In the genomic region with DNA sequence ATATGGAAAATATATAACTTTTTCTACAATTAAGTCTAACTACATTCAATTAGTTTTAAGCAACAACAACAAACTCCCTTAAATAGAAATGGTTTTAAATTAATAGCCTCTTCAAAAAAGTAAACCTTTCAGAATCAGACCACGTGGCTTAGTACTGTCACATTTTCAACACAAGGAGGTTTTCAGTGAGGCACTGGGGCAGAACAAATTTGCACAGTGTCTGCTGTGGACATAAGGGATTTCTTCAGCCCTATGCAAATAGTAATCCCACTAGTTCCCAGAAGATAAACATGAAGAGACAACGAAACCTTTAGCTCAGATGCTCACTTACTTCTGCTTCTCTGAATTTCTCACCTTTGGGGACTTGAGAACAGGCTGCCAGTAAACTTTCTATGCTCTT, we compare ENCODE assay signal across 1 cellular context.
A peak's percentile ranks its signal among the peaks of the same experiment; 100 is the strongest.
TF ChIP-seq lines count a peak whose summit lies in the region.

No MANE protein-coding gene starts in this region.

TF ChIP-seq in HepG2, 621 proteins besides CTCF, POLR2A, EP300 and RAD21 (continued from another document and continues in another):
- TF ChIP-seq FIP1L1 (IDR thresholded peaks at IDR 0.05; ENCODE audit: borderline replicate concordance, insufficient read depth, low read depth, low read length): no peak
- peak; percentile 67; the same call in 1 of the 2 replicates for TF ChIP-seq DPF2 (CRISPR knock-in tag; IDR thresholded peaks at IDR 0.05; ENCODE audit: borderline replicate concordance, low read depth)
- TF ChIP-seq ZNF460 (CRISPR knock-in tag; IDR thresholded peaks at IDR 0.05; ENCODE audit: borderline replicate concordance): no peak
- TF ChIP-seq BHLHE40 (IDR thresholded peaks at IDR 0.05; ENCODE audit: low read length): no peak
- peak; percentile 53; the same call in 1 of the 2 replicates for TF ChIP-seq SALL1 (CRISPR knock-in tag; IDR thresholded peaks at IDR 0.05)
- TF ChIP-seq TBX2 (CRISPR knock-in tag; IDR thresholded peaks at IDR 0.05; ENCODE audit: borderline replicate concordance): peak; percentile 91
- peak; percentile 99 for TF ChIP-seq RERE (CRISPR knock-in tag; IDR thresholded peaks at IDR 0.05; ENCODE audit: low read depth)
- peak; percentile 56; the same call in 1 of the 2 replicates for TF ChIP-seq TFDP2 (CRISPR knock-in tag; IDR thresholded peaks at IDR 0.05)
- no peak for TF ChIP-seq ZNF354B (CRISPR knock-in tag; IDR thresholded peaks at IDR 0.05)
- TF ChIP-seq CAMTA2 (CRISPR knock-in tag; IDR thresholded peaks at IDR 0.05; ENCODE audit: borderline replicate concordance): no peak
- TF ChIP-seq ZSCAN29 (CRISPR knock-in tag; conservative IDR thresholded peaks at IDR 0.05): no peak
- no peak for TF ChIP-seq RAD51 (IDR thresholded peaks at IDR 0.05; ENCODE audit: borderline replicate concordance)
- peak; percentile 84 for TF ChIP-seq SOX5 (CRISPR knock-in tag; IDR thresholded peaks at IDR 0.05; ENCODE audit: borderline replicate concordance)
- peak; percentile 95 for TF ChIP-seq NFIC (IDR thresholded peaks at IDR 0.05; ENCODE audit: low read length)
- TF ChIP-seq ARNTL (CRISPR knock-in tag; IDR thresholded peaks at IDR 0.05): peak; percentile 85
- no peak for TF ChIP-seq ZNF713 (CRISPR knock-in tag; IDR thresholded peaks at IDR 0.05)
- TF ChIP-seq PHF21A (CRISPR knock-in tag; IDR thresholded peaks at IDR 0.05): no peak
- TF ChIP-seq, protein P1, sequence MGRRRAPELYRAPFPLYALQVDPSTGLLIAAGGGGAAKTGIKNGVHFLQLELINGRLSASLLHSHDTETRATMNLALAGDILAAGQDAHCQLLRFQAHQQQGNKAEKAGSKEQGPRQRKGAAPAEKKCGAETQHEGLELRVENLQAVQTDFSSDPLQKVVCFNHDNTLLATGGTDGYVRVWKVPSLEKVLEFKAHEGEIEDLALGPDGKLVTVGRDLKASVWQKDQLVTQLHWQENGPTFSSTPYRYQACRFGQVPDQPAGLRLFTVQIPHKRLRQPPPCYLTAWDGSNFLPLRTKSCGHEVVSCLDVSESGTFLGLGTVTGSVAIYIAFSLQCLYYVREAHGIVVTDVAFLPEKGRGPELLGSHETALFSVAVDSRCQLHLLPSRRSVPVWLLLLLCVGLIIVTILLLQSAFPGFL (CRISPR knock-in tag; IDR thresholded peaks at IDR 0.05): no peak
- no peak for TF ChIP-seq PTBP1 (IDR thresholded peaks at IDR 0.05; ENCODE audit: low read depth, low read length, poor library complexity, severe bottlenecking)
- 0 out of 2 replicates have a peak, but pooled peaks have one; percentile 48 for TF ChIP-seq IRX3 (CRISPR knock-in tag; IDR thresholded peaks at IDR 0.05; ENCODE audit: borderline replicate concordance, low read depth)
- peak; percentile 80; the same call in 1 of the 2 replicates for TF ChIP-seq HOXD1 (CRISPR knock-in tag; IDR thresholded peaks at IDR 0.05)
- TF ChIP-seq SALL2 (CRISPR knock-in tag; IDR thresholded peaks at IDR 0.05): no peak
- TF ChIP-seq FOXA3 (CRISPR knock-in tag; IDR thresholded peaks at IDR 0.05): peak; percentile 100
- TF ChIP-seq ZBTB3 (CRISPR knock-in tag; IDR thresholded peaks at IDR 0.05; ENCODE audit: borderline replicate concordance, low read depth): no peak
- TF ChIP-seq NCOR1 (IDR thresholded peaks at IDR 0.05; ENCODE audit: borderline replicate concordance, low read length): no peak
- 0 out of 2 replicates have a peak, but pooled peaks have one; percentile 38 for TF ChIP-seq SIX4 (CRISPR knock-in tag; IDR thresholded peaks at IDR 0.05)
- peak; percentile 35; the same call in 1 of the 2 replicates for TF ChIP-seq RNF2 (conservative IDR thresholded peaks at IDR 0.05; ENCODE audit: low read depth)
- TF ChIP-seq HDAC6 (IDR thresholded peaks at IDR 0.05; ENCODE audit: low read depth, low read length): no peak
- no peak for TF ChIP-seq ZNF672 (CRISPR knock-in tag; IDR thresholded peaks at IDR 0.05)
- TF ChIP-seq HOXA3 (CRISPR knock-in tag; IDR thresholded peaks at IDR 0.05): peak; percentile 30; the same call in 1 of the 2 replicates
- TF ChIP-seq CBX2 (IDR thresholded peaks at IDR 0.05; ENCODE audit: low read depth, low read length): no peak
- no peak for TF ChIP-seq CBX2 (CRISPR knock-in tag; IDR thresholded peaks at IDR 0.05; ENCODE audit: low read depth)
- TF ChIP-seq BCL3 (CRISPR knock-in tag; IDR thresholded peaks at IDR 0.05): no peak
- TF ChIP-seq RFXANK (CRISPR knock-in tag; IDR thresholded peaks at IDR 0.05): no peak
- TF ChIP-seq MIER3 (CRISPR knock-in tag; IDR thresholded peaks at IDR 0.05; ENCODE audit: borderline replicate concordance): peak; percentile 77; the same call in 1 of the 2 replicates
- TF ChIP-seq NFRKB (IDR thresholded peaks at IDR 0.05): no peak
- no peak for TF ChIP-seq ZNF260 (CRISPR knock-in tag; IDR thresholded peaks at IDR 0.05; ENCODE audit: borderline replicate concordance, low read depth)
- TF ChIP-seq ZNF550 (CRISPR knock-in tag; IDR thresholded peaks at IDR 0.05; ENCODE audit: borderline replicate concordance): no peak
- TF ChIP-seq RFXAP (CRISPR knock-in tag; IDR thresholded peaks at IDR 0.05; ENCODE audit: borderline replicate concordance): no peak
- peak; percentile 25; the same call in 1 of the 2 replicates for TF ChIP-seq STAT5B (CRISPR knock-in tag; IDR thresholded peaks at IDR 0.05)
- no peak for TF ChIP-seq ZNF383 (CRISPR knock-in tag; IDR thresholded peaks at IDR 0.05; ENCODE audit: borderline replicate concordance)
- no peak for TF ChIP-seq ARNT2 (CRISPR knock-in tag; IDR thresholded peaks at IDR 0.05; ENCODE audit: low read depth)
- no peak for TF ChIP-seq ZNF567 (CRISPR knock-in tag; IDR thresholded peaks at IDR 0.05; ENCODE audit: borderline replicate concordance)
- TF ChIP-seq MXD4 (CRISPR knock-in tag; IDR thresholded peaks at IDR 0.05): peak; percentile 68; the same call in 1 of the 2 replicates
- 0 out of 2 replicates have a peak, but pooled peaks have one; percentile 44 for TF ChIP-seq ZNF124 (CRISPR knock-in tag; IDR thresholded peaks at IDR 0.05)
- peak; percentile 98 for TF ChIP-seq FOXA1 (IDR thresholded peaks at IDR 0.05)
- TF ChIP-seq FOXA1 (CRISPR knock-in tag; IDR thresholded peaks at IDR 0.05): peak; percentile 100
- no peak for TF ChIP-seq ZNF33B (CRISPR knock-in tag; IDR thresholded peaks at IDR 0.05)
- TF ChIP-seq ZFX (CRISPR knock-in tag; IDR thresholded peaks at IDR 0.05; ENCODE audit: low read depth): no peak
- TF ChIP-seq MYPOP (CRISPR knock-in tag; IDR thresholded peaks at IDR 0.05): peak; percentile 55; the same call in 1 of the 2 replicates
- TF ChIP-seq THAP11 (CRISPR knock-in tag; IDR thresholded peaks at IDR 0.05): peak; percentile 75
- peak; percentile 72; the same call in 1 of the 2 replicates for TF ChIP-seq BRF2 (CRISPR knock-in tag; IDR thresholded peaks at IDR 0.05)
- no peak for TF ChIP-seq PCBP2 (optimal IDR thresholded peaks at IDR 0.05; ENCODE audit: low read depth, low read length, poor library complexity, severe bottlenecking)
- TF ChIP-seq, protein P2, sequence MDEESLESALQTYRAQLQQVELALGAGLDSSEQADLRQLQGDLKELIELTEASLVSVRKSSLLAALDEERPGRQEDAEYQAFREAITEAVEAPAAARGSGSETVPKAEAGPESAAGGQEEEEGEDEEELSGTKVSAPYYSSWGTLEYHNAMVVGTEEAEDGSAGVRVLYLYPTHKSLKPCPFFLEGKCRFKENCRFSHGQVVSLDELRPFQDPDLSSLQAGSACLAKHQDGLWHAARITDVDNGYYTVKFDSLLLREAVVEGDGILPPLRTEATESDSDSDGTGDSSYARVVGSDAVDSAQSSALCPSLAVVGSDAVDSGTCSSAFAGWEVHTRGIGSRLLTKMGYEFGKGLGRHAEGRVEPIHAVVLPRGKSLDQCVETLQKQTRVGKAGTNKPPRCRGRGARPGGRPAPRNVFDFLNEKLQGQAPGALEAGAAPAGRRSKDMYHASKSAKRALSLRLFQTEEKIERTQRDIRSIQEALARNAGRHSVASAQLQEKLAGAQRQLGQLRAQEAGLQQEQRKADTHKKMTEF (CRISPR knock-in tag; IDR thresholded peaks at IDR 0.05): peak; percentile 85
- TF ChIP-seq NCOA1 (CRISPR knock-in tag; IDR thresholded peaks at IDR 0.05): no peak
- TF ChIP-seq SOX6 (IDR thresholded peaks at IDR 0.05): no peak
- peak; percentile 91 for TF ChIP-seq SOX6 (CRISPR knock-in tag; IDR thresholded peaks at IDR 0.05)
- peak; percentile 36; the same call in 1 of the 2 replicates for TF ChIP-seq TOPORS (CRISPR knock-in tag; IDR thresholded peaks at IDR 0.05)
- peak; percentile 31; the same call in 1 of the 2 replicates for TF ChIP-seq CEBPB (IDR thresholded peaks at IDR 0.05; ENCODE audit: borderline replicate concordance, low read depth, low read length)
- TF ChIP-seq TGIF2 (CRISPR knock-in tag; IDR thresholded peaks at IDR 0.05): peak; percentile 47; the same call in 1 of the 2 replicates
- TF ChIP-seq NFKBIZ (CRISPR knock-in tag; IDR thresholded peaks at IDR 0.05): peak; percentile 82
- TF ChIP-seq ZNF816 (CRISPR knock-in tag; IDR thresholded peaks at IDR 0.05; ENCODE audit: borderline replicate concordance): peak; percentile 51; the same call in 1 of the 2 replicates
- TF ChIP-seq PLRG1 (conservative IDR thresholded peaks at IDR 0.05): no peak
